In genomic region chr10:17512341-17513001, GRCh38 we compare ENCODE assay signal across 1 cellular context.
TF ChIP-seq lines count a peak whose summit lies in the region.

No MANE protein-coding gene starts in this region.

TF ChIP-seq in HepG2, 621 proteins besides CTCF, POLR2A, EP300 and RAD21:
- TF ChIP-seq NONO (IDR thresholded peaks at IDR 0.05) (no peak), NONO (CRISPR knock-in tag; conservative IDR thresholded peaks at IDR 0.05) (no peak), ESRRA (CRISPR knock-in tag; IDR thresholded peaks at IDR 0.05; ENCODE audit: low read depth) (no peak), YY1 (IDR thresholded peaks at IDR 0.05; ENCODE audit: insufficient read depth, insufficient replicate concordance, low read depth, low read length) (no peak), ZBTB8A (CRISPR knock-in tag; IDR thresholded peaks at IDR 0.05; ENCODE audit: borderline replicate concordance, low read depth) (no peak), ZNF30 (CRISPR knock-in tag; IDR thresholded peaks at IDR 0.05) (no peak), ZNF367 (CRISPR knock-in tag; IDR thresholded peaks at IDR 0.05; ENCODE audit: borderline replicate concordance) (no peak), ISX (CRISPR knock-in tag; conservative IDR thresholded peaks at IDR 0.05) (no peak), TCF12 (IDR thresholded peaks at IDR 0.05) (no peak), TCF12 (CRISPR knock-in tag; IDR thresholded peaks at IDR 0.05) (no peak), ZNF616 (CRISPR knock-in tag; IDR thresholded peaks at IDR 0.05; ENCODE audit: low read depth) (no peak), ZFP62 (CRISPR knock-in tag; IDR thresholded peaks at IDR 0.05) (no peak), ZNF773 (CRISPR knock-in tag; IDR thresholded peaks at IDR 0.05; ENCODE audit: borderline replicate concordance) (no peak), LBX2 (CRISPR knock-in tag; IDR thresholded peaks at IDR 0.05; ENCODE audit: borderline replicate concordance) (no peak), GRHL1 (CRISPR knock-in tag; conservative IDR thresholded peaks at IDR 0.05) (no peak), BCLAF1 (IDR thresholded peaks at IDR 0.05) (no peak), ZHX2 (IDR thresholded peaks at IDR 0.05; ENCODE audit: low read depth) (no peak), ZHX2 (CRISPR knock-in tag; IDR thresholded peaks at IDR 0.05; ENCODE audit: borderline replicate concordance) (no peak), RARG (CRISPR knock-in tag; IDR thresholded peaks at IDR 0.05; ENCODE audit: low read depth) (no peak), ZNF737 (CRISPR knock-in tag; IDR thresholded peaks at IDR 0.05; ENCODE audit: borderline replicate concordance) (no peak), CC2D1A (CRISPR knock-in tag; IDR thresholded peaks at IDR 0.05) (no peak)
